Comparison of ENCODE assay signal across 8 cellular contexts in the genomic region with DNA sequence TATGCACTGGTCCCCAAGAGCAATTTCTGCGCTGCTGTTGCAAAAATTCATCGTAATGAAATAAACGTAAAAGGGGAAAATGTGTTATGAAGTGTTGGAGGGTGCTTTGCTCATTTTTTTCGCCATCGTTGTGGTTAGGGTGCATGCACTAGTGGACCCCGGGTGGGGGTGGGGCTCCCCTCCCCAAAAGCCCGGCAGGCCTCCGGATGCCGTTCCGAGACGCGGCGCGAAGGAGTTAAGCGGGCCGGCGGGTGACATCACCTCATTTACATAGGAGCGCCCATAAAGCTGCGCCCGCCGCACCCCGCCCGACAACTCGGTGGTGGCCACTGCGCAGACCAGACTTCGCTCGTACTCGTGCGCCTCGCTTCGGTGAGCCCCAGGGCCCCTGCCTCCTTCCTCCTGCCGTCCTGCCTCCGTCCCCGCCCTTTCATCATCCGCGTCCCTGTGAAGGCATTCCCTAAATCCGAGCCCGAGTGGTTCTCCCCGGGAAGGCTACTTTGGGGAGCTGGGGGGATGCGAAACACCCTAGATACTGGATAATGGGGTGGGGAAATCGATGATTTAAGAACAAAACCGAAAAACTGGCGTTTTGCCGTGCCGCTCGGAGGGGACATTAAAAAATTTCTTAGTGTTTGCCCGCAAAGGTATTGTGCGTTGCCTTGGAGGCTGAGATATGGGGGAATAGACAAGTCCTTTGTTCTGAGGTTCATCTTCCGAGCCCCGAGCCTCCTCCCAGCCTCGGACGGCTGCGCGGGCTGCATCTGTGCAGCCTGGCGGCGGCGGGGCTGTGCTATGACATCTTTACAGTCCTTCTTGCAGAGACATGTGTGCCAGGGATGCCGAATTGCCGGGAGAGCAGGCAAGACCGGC. TPM values are rescaled to one million over a fixed set of nuclear protein-coding genes. Genes with fewer than 3 reads are reported as not detected.
A peak's percentile ranks its signal among the peaks of the same experiment; 100 is the strongest.
DNase-seq lines count a peak whose midpoint lies in the region; ATAC-seq and TF ChIP-seq lines count a peak whose summit lies in the region.

TMSB4X (plus strand) TSS at position 314 of the 873 bp plus-strand sequence.

- ATAC-seq in GM21381 (IDR thresholded peaks at IDR 0.05; ENCODE audit: unreplicated experiment) (peak; percentile 39), PC-3 (peak; percentile 74)

- H3K9me3 ChIP-seq in PC-3 (ENCODE audit: low read length) (no peaks in the 10 kb centered on the region), mononuclear cell (ENCODE audit: low read depth, low read length) (no peaks in the 10 kb centered on the region)

- peak within 1 kb of the TSS; percentile 92 for H3K4me3 ChIP-seq in PC-3 (ENCODE audit: low read length)
- peak within 1 kb of the TSS; percentile 99 for H3K4me3 ChIP-seq in mononuclear cell (ENCODE audit: low read length)

- POLR2A ChIA-PET in PC-3 (lab: Charles Lee; ENCODE audit: unreplicated experiment), result interaction anchor here (1.0 kb wide), 2 partner anchors 26 to 149 kb away, joined by 3 read pairs; no protein-coding TSS in a partner anchor

- H3K9ac ChIP-seq in PC-3 (ENCODE audit: low read length), result peak within 1 kb of the TSS; percentile 99

- peaks cover 24% of the 10 kb centered on the region for H3K4me1 ChIP-seq in PC-3 (ENCODE audit: insufficient read depth, low read length)
- peaks cover 48% of the 10 kb centered on the region for H3K4me1 ChIP-seq in mononuclear cell (ENCODE audit: insufficient read depth, low read length)

- TSS peak; percentile 72 for BruUV-seq in PC-3 (replicated peaks; lab: Mats Ljungman, UMichigan)

- CTCF ChIA-PET in PC-3 (lab: Charles Lee), result interaction anchor here (0.6 to 1.0 kb wide), 2 partner anchors 21 to 28 kb away, joined by 3 read pairs; no protein-coding TSS in a partner anchor

- H3F3A ChIP-seq in PC-3 (ENCODE audit: low read length, unreplicated experiment), result peaks cover 10% of the 10 kb centered on the region

- H3K27me3 ChIP-seq in PC-3 (ENCODE audit: low read length), result no peaks in the 10 kb centered on the region
- no peaks in the 10 kb centered on the region for H3K27me3 ChIP-seq in mononuclear cell (ENCODE audit: insufficient read depth, low read length)

- peaks cover 16% of the 10 kb centered on the region for H3K36me3 ChIP-seq in PC-3 (ENCODE audit: low read depth, low read length)

- peak; percentile 49 for DNase-seq in HuH-7.5 (ENCODE audit: low spot score)
- DNase-seq in PC-3, result peak; percentile 81
- peak; percentile 68 for DNase-seq in activated T-cell treated with anti-CD3 and anti-CD28 coated beads for 4 hours
- DNase-seq in epidermal melanocyte (ENCODE audit: insufficient read length, low spot score), result peak; percentile 44
- peak; percentile 73 for DNase-seq in stimulated activated CD8-positive, alpha-beta memory T cell treated with anti-CD3 and anti-CD28 coated beads, Interleukin-4, amount 100 ng/mL, for 24 hours (ENCODE audit: low read depth)

- peak within 1 kb of the TSS; percentile 94 for H3K4me2 ChIP-seq in PC-3 (ENCODE audit: low read length)

- peak within 1 kb of the TSS; percentile 83 for H2AFZ ChIP-seq in PC-3 (ENCODE audit: low read length)

- peak within 1 kb of the TSS; percentile 8; the same call in 1 of the 2 replicates for H3K27ac ChIP-seq in C4-2B
- peak within 1 kb of the TSS; percentile 85 for H3K27ac ChIP-seq in PC-3 (ENCODE audit: low read length)

- TF ChIP-seq CTCF in C4-2B (conservative IDR thresholded peaks at IDR 0.05), result no peak
- TF ChIP-seq CTCF in PC-3 (conservative IDR thresholded peaks at IDR 0.05; ENCODE audit: low read depth, low read length), result no peak

- no peaks in the 10 kb centered on the region for H3K9me2 ChIP-seq in PC-3 (replicated peaks; ENCODE audit: low read length)

- peaks cover 21% of the 10 kb centered on the region for H4K20me1 ChIP-seq in PC-3 (ENCODE audit: low read length)

- intact Hi-C loops in PC-3 (cut with micrococcal nuclease), result loop anchor here (2.0 to 10.0 kb wide), 4 partner anchors 28 to 680 kb away; partner anchors contain the start of gene TCEANC

- peaks cover 32% of the 10 kb centered on the region for H3K79me2 ChIP-seq in PC-3 (ENCODE audit: low read length)

RNA-seq across cellular contexts. Expression of gene TMSB4X, which starts in this region (rescaled TPM):
- total RNA-seq in PC-3 (2014; rRNA removed), result 1,640 and 2,159 TPM in 2 replicates
- 5,748 TPM for total RNA-seq in mononuclear cell

Comparison
In these comparisons a context has a peak if more than half of its experiments do, and no peak if none do; other contexts are left out.
1. Peak in every context shown above with its lines: DNase-seq, ATAC-seq, H3K4me3 ChIP-seq and H3K27ac ChIP-seq.